ENCODE assay signal across 25 cellular contexts in genomic region chr13:68872338-68872737, GRCh38.
"Had no signal": no experiment of that assay in that cellular context is flagged by ENCODE, and none has a peak within 500 bp of the region (broad histone marks: within the 10 kb centered on the region; RNA-seq: fewer than 3 reads in every experiment).

No MANE protein-coding gene starts in this region.

- H3K4me3 Mint-ChIP-seq: effector memory CD8-positive, alpha-beta T cell; naive thymus-derived CD4-positive, alpha-beta T cell; nephron; neural progenitor cell; stimulated activated effector memory CD8-positive, alpha-beta T cell treated with anti-CD3 and anti-CD28 coated beads, Interleukin-12 subunit alpha, Interleukin-12 subunit beta, amount 100 ng/mL, for 72 hours had no signal

- H2AFZ ChIP-seq: neural progenitor cell had no signal

- FAIRE-seq: endometrium, frontal cortex, islet of Langerhans had no signal

- H3K4me3 ChIP-seq: left lung, neural progenitor cell, prostate gland, sigmoid colon, stomach, thyroid gland, vagina had no signal

- H3K36me3 ChIP-seq: left lung, neural progenitor cell, prostate gland, sigmoid colon, stomach, thyroid gland, vagina had no signal

- H3K27ac ChIP-seq: left lung, neural progenitor cell, prostate gland, sigmoid colon, stomach, thyroid gland, vagina had no signal

- H3K9me3 Mint-ChIP-seq: neural progenitor cell had no signal

- DNase-seq: cortex of kidney; effector memory CD8-positive, alpha-beta T cell; head of caudate nucleus; hippocampal formation; left cardiac atrium; left lung; mesenchymal stem cell; midbrain; naive thymus-derived CD4-positive, alpha-beta T cell; right cardiac atrium; sigmoid colon; stimulated activated CD4-positive, alpha-beta T cell treated with anti-CD3 and anti-CD28 coated beads, Interleukin-2, amount 100 ng/mL, for 24 hours; stimulated activated CD4-positive, alpha-beta T cell treated with anti-CD3 and anti-CD28 coated beads, Interleukin-4, amount 100 ng/mL, for 24 hours; stimulated activated naive CD4-positive, alpha-beta T cell treated with Interleukin-2 at 50 U/mL for 16 hours; stomach; thyroid gland; trophoblast cell had no signal

- H3K4me1 Mint-ChIP-seq: naive thymus-derived CD4-positive, alpha-beta T cell; nephron; neural progenitor cell; stimulated activated effector memory CD8-positive, alpha-beta T cell treated with anti-CD3 and anti-CD28 coated beads, Interleukin-12 subunit alpha, Interleukin-12 subunit beta, amount 100 ng/mL, for 72 hours had no signal

- H3K9ac ChIP-seq: neural progenitor cell had no signal

- H3K36me3 Mint-ChIP-seq: naive thymus-derived CD4-positive, alpha-beta T cell; neural progenitor cell; stimulated activated effector memory CD8-positive, alpha-beta T cell treated with anti-CD3 and anti-CD28 coated beads, Interleukin-12 subunit alpha, Interleukin-12 subunit beta, amount 100 ng/mL, for 72 hours had no signal

- H3K9me3 ChIP-seq: left lung, prostate gland, sigmoid colon, thyroid gland, vagina had no signal

- H3K4me2 ChIP-seq: neural progenitor cell had no signal

- H3K27me3 ChIP-seq: left lung, neural progenitor cell, sigmoid colon, stomach, thyroid gland, vagina had no signal

- H3K4me1 ChIP-seq: left lung, neural progenitor cell, prostate gland, sigmoid colon, stomach, thyroid gland, vagina had no signal

- H3K27me3 Mint-ChIP-seq: effector memory CD8-positive, alpha-beta T cell; naive thymus-derived CD4-positive, alpha-beta T cell had no signal

- ATAC-seq: effector memory CD8-positive, alpha-beta T cell; left cardiac atrium; left lung; naive thymus-derived CD4-positive, alpha-beta T cell; right cardiac atrium; stimulated activated effector memory CD8-positive, alpha-beta T cell treated with anti-CD3 and anti-CD28 coated beads, Interleukin-12 subunit alpha, Interleukin-12 subunit beta, amount 100 ng/mL, for 72 hours had no signal
